1 cellular context compared by ENCODE assay signal in genomic region chr2:64650257-64650656, GRCh38.
TF ChIP-seq lines count a peak whose summit lies in the region.

No MANE protein-coding gene starts in this region.

TF ChIP-seq in HCT116, 20 proteins besides CTCF, POLR2A, EP300 and RAD21 (continued from another document):
- TF ChIP-seq YY1 (IDR thresholded peaks at IDR 0.05; ENCODE audit: extremely low read depth, insufficient replicate concordance, low read depth, low read length), result no peak
- no peak for TF ChIP-seq JUND (IDR thresholded peaks at IDR 0.05)
- TF ChIP-seq EZH2phosphoT487 (IDR thresholded peaks at IDR 0.05; ENCODE audit: borderline replicate concordance), result no peak
- no peak for TF ChIP-seq ELF1 (IDR thresholded peaks at IDR 0.05; ENCODE audit: borderline replicate concordance, low read depth)
- no peak for TF ChIP-seq MAX (IDR thresholded peaks at IDR 0.05)
- no peak for TF ChIP-seq EGR1 (IDR thresholded peaks at IDR 0.05; ENCODE audit: low read depth)
